Comparison of ENCODE assay signal across 8 cellular contexts in genomic region chr3:47782538-47783308, GRCh38. TPM values are rescaled to one million over a fixed set of nuclear protein-coding genes. Genes with fewer than 3 reads are reported as not detected.
DNase-seq lines count a peak whose midpoint lies in the region; ATAC-seq and TF ChIP-seq lines count a peak whose summit lies in the region.

No MANE protein-coding gene starts in this region.

- H3K4me1 ChIP-seq in cardiac muscle cell (ENCODE audit: low read depth) = peaks cover 16% of the 10 kb centered on the region
- H3K4me1 ChIP-seq in thymus (ENCODE audit: control insufficient read depth, insufficient read depth, low read length) = peaks cover 9% of the 10 kb centered on the region

- no peak for TF ChIP-seq CTCF in cardiac muscle cell (IDR thresholded peaks at IDR 0.05; ENCODE audit: low read depth, low read length)

- no peaks in the 10 kb centered on the region for H3K4me1 Mint-ChIP-seq in activated T-helper 17 cell treated with anti-CD3 and anti-CD28 coated beads, Interleukin-2, amount 50 U/mL, for 72 hours

- no peaks in the 10 kb centered on the region for H3K27me3 Mint-ChIP-seq in activated T-helper 17 cell treated with anti-CD3 and anti-CD28 coated beads, Interleukin-2, amount 50 U/mL, for 72 hours

- ATAC-seq in Right ventricle myocardium inferior (no peak), HG02852 (IDR thresholded peaks at IDR 0.05; ENCODE audit: unreplicated experiment) (no peak)
- ATAC-seq in activated T-helper 17 cell treated with anti-CD3 and anti-CD28 coated beads, Interleukin-2, amount 50 U/mL, for 72 hours (replicated peaks) = no peak

- peak overlapping the region; percentile 98 for H3K4me3 Mint-ChIP-seq in activated T-helper 17 cell treated with anti-CD3 and anti-CD28 coated beads, Interleukin-2, amount 50 U/mL, for 72 hours

- no peaks in the 10 kb centered on the region for H3K9me3 Mint-ChIP-seq in activated T-helper 17 cell treated with anti-CD3 and anti-CD28 coated beads, Interleukin-2, amount 50 U/mL, for 72 hours

- peak overlapping the region; percentile 91 for H3K27ac Mint-ChIP-seq in activated T-helper 17 cell treated with anti-CD3 and anti-CD28 coated beads, Interleukin-2, amount 50 U/mL, for 72 hours

- H3K36me3 ChIP-seq in cardiac muscle cell (no peaks in the 10 kb centered on the region), thymus (ENCODE audit: control insufficient read depth, insufficient read depth) (no peaks in the 10 kb centered on the region)

- no peaks in the 10 kb centered on the region for H3K27me3 ChIP-seq in cardiac muscle cell
- H3K27me3 ChIP-seq in thymus (ENCODE audit: control insufficient read depth, insufficient read depth) = no peaks in the 10 kb centered on the region

- DNase-seq in cardiac muscle cell (ENCODE audit: low read depth in 1 of 2, low spot score in 1 of 2) = no peak
- no peak for DNase-seq in Right ventricle myocardium inferior (ENCODE audit: missing footprints)
- peak; percentile 34 for DNase-seq in kidney glomerular epithelial cell (lab: John Stamatoyannopoulos, UW)
- DNase-seq in SW480 (ENCODE audit: low spot score) = no peak
- no peak for DNase-seq in DMS114 treated with DMSO at 0.1 percent for 48 hours (lab: John Stamatoyannopoulos, UW; ENCODE audit: unreplicated experiment)

- 82% methylated on average over 19 of the region's 19 CpGs for WGBS in thymus

- intact Hi-C loops in Right ventricle myocardium inferior (cut with DNase I) = no loop called here

- H3K9me3 ChIP-seq in cardiac muscle cell (ENCODE audit: low read depth) (no peaks in the 10 kb centered on the region), thymus (ENCODE audit: control insufficient read depth) (no peaks in the 10 kb centered on the region)

- H3K4me3 ChIP-seq in cardiac muscle cell (peak overlapping the region; percentile 70), thymus (ENCODE audit: low read length) (peak overlapping the region; percentile 75)

- H3K27ac ChIP-seq in cardiac muscle cell (peak overlapping the region; percentile 98), thymus (ENCODE audit: low read depth) (peak overlapping the region; percentile 96)

- H3K36me3 Mint-ChIP-seq in activated T-helper 17 cell treated with anti-CD3 and anti-CD28 coated beads, Interleukin-2, amount 50 U/mL, for 72 hours (ENCODE audit: low read depth) = peaks cover 26% of the 10 kb centered on the region

RNA-seq across cellular contexts. Expression of gene SMARCC1, which starts 1.0 kb away (rescaled TPM):
- total RNA-seq in cardiac muscle cell = 54.3 and 109 TPM in 2 replicates
- polyA plus RNA-seq in cardiac muscle cell = 86.9 TPM in 2 replicates
- total RNA-seq in Right ventricle myocardium inferior = 29.1 TPM
- 100 to 1,000 TPM; 114 to 134 TPM for total RNA-seq in activated T-helper 17 cell treated with anti-CD3 and anti-CD28 coated beads, Interleukin-2, amount 50 U/mL, for 72 hours
- 19.9 TPM for polyA plus RNA-seq in thymus

RNA-seq across cellular contexts. Expression of gene DHX30, which starts 20.2 kb away (rescaled TPM):
- total RNA-seq in cardiac muscle cell = 118 and 120 TPM in 2 replicates
- 86.4 and 94.4 TPM in 2 replicates for polyA plus RNA-seq in cardiac muscle cell
- total RNA-seq in Right ventricle myocardium inferior = 47.2 TPM
- 10 to 100 TPM; 48.8 to 93.8 TPM for total RNA-seq in activated T-helper 17 cell treated with anti-CD3 and anti-CD28 coated beads, Interleukin-2, amount 50 U/mL, for 72 hours
- polyA plus RNA-seq in thymus = 45.1 TPM
